13 cellular contexts compared by ENCODE assay signal in genomic region chr1:220151454-220151853, GRCh38. TPM values are rescaled to one million over a fixed set of nuclear protein-coding genes. Genes with fewer than 3 reads are reported as not detected.
DNase-seq lines count a peak whose midpoint lies in the region; ATAC-seq, FAIRE-seq and TF ChIP-seq lines count a peak whose summit lies in the region.
"Had no signal": no experiment of that assay in that cellular context is flagged by ENCODE, and none has a peak within 500 bp of the region (broad histone marks: within the 10 kb centered on the region; RNA-seq: fewer than 3 reads in every experiment).

No MANE protein-coding gene starts in this region.

- FAIRE-seq in RCC 7860 (lab: Jason Lieb, UNC): no peak

- no peak overlapping the region for H3K4me3 ChIP-seq in astrocyte of the cerebellum (ENCODE audit: low read depth, low read length)
- H3K4me3 ChIP-seq: lower lobe of right lung had no signal

- TF ChIP-seq CTCF in astrocyte of the cerebellum (IDR thresholded peaks at IDR 0.05; ENCODE audit: low read depth, low read length, missing control alignments) (no peak), GM20000 (IDR thresholded peaks at IDR 0.05; ENCODE audit: extremely low read depth, missing control alignments) (no peak)

- ATAC-seq in HG03045 (IDR thresholded peaks at IDR 0.05; ENCODE audit: unreplicated experiment): no peak
- no peak for ATAC-seq in GM21529 (IDR thresholded peaks at IDR 0.05; ENCODE audit: unreplicated experiment)
- ATAC-seq: lower lobe of right lung had no signal

- in situ Hi-C loops in astrocyte of the cerebellum (cut with HindIII; ENCODE audit: low sequenced_read_pairs): no loop called here

- peak; percentile 26 for DNase-seq in D341Med (ENCODE audit: low spot score)
- peak; percentile 9 for DNase-seq in astrocyte of the cerebellum (ENCODE audit: low read depth)
- peak; percentile 79 for DNase-seq in cardiac septum (ENCODE audit: low spot score)
- DNase-seq in pons (ENCODE audit: low spot score): peak; percentile 29
- no peak for DNase-seq in GM20000 (ENCODE audit: low spot score)
- DNase-seq in RCC 7860 (ENCODE audit: low spot score): no peak
- DNase-seq: activated naive CD4-positive, alpha-beta T cell treated with anti-CD3 and anti-CD28 coated beads for 36 hours; Kasumi-1; lower lobe of right lung; NCI-H524; SHP77 treated with DMSO at 0.1 percent for 48 hours had no signal

- intact Hi-C loops in cardiac septum (cut with DNase I): no loop called here

RNA-seq across cellular contexts. Expression of gene IARS2, which starts 57.5 kb away (rescaled TPM):
- total RNA-seq in cardiac septum: 76.4 TPM

Comparison
In these comparisons a context has a peak if more than half of its experiments do, and no peak if none do; other contexts are left out.
1. DNase-seq: peak in D341Med (single experiment), astrocyte of the cerebellum (single experiment), cardiac septum (single experiment) and pons (single experiment); none in GM20000 (single experiment) and RCC 7860 (single experiment).